Comparison of ENCODE assay signal across 8 cellular contexts in genomic region chr1:64268653-64269557, GRCh38.
DNase-seq lines count a peak whose midpoint lies in the region; ATAC-seq and TF ChIP-seq lines count a peak whose summit lies in the region.

No MANE protein-coding gene starts in this region.

- no peaks in the 10 kb centered on the region for H3K9me3 ChIP-seq in PC-3 (ENCODE audit: low read length)
- H3K9me3 ChIP-seq in upper lobe of left lung, result no peaks in the 10 kb centered on the region

- H3K27me3 ChIP-seq in KMS-11 (ENCODE audit: insufficient read depth, low read depth), result no peaks in the 10 kb centered on the region
- no peaks in the 10 kb centered on the region for H3K27me3 ChIP-seq in PC-3 (ENCODE audit: low read length)
- no peaks in the 10 kb centered on the region for H3K27me3 ChIP-seq in upper lobe of left lung

- DNase-seq in AG08396 (ENCODE audit: low spot score) (peak; percentile 54), PC-3 (peak; percentile 87), fibroblast of the conjunctiva (ENCODE audit: low read depth) (peak; percentile 90), osteocyte (ENCODE audit: extremely low spot score, unreplicated experiment) (no peak), upper lobe of left lung (peak; percentile 27 to 67)
- peak; percentile 59 for DNase-seq in activated T-cell treated with anti-CD3 and anti-CD28 coated beads, Interleukin-2, amount 50 U/mL, for 4 hours

- TF ChIP-seq POLR2A in upper lobe of left lung (IDR thresholded peaks at IDR 0.05), result no peak

- H3K36me3 Mint-ChIP-seq in activated T-cell treated with anti-CD3 and anti-CD28 coated beads, Interleukin-2, amount 50 U/mL, for 4 hours (ENCODE audit: insufficient read depth), result no peaks in the 10 kb centered on the region
- no peaks in the 10 kb centered on the region for H3K36me3 Mint-ChIP-seq in osteocyte (ENCODE audit: unreplicated experiment)

- H3K4me3 ChIP-seq in KMS-11 (IDR thresholded peaks at IDR 0.05; ENCODE audit: insufficient read depth, low read depth, low read length) (no peak overlapping the region), PC-3 (ENCODE audit: low read length) (peak overlapping the region; percentile 66), upper lobe of left lung (peak overlapping the region in 1 of 4 donors; percentile 17)

- ATAC-seq in GM18907 (IDR thresholded peaks at IDR 0.05; ENCODE audit: unreplicated experiment), result peak; percentile 70
- ATAC-seq in PC-3, result peak; percentile 97
- no peak for ATAC-seq in activated T-cell treated with anti-CD3 and anti-CD28 coated beads, Interleukin-2, amount 50 U/mL, for 4 hours
- peak; percentile 67 to 91 for ATAC-seq in upper lobe of left lung (ENCODE audit: low FRiP score in 2 of 2)

- peaks cover 12% of the 10 kb centered on the region for H3K27me3 Mint-ChIP-seq in activated T-cell treated with anti-CD3 and anti-CD28 coated beads, Interleukin-2, amount 50 U/mL, for 4 hours (ENCODE audit: low read depth)
- H3K27me3 Mint-ChIP-seq in osteocyte (ENCODE audit: unreplicated experiment), result peaks cover 25% of the 10 kb centered on the region

- no peaks in the 10 kb centered on the region for H3K4me1 Mint-ChIP-seq in activated T-cell treated with anti-CD3 and anti-CD28 coated beads, Interleukin-2, amount 50 U/mL, for 4 hours (ENCODE audit: low read depth)
- no peaks in the 10 kb centered on the region for H3K4me1 Mint-ChIP-seq in osteocyte (ENCODE audit: unreplicated experiment)

- H3K27ac ChIP-seq in KMS-11, result no peak overlapping the region
- H3K27ac ChIP-seq in PC-3 (ENCODE audit: low read length), result peak overlapping the region; percentile 3; the same call in 1 of the 2 replicates
- H3K27ac ChIP-seq in upper lobe of left lung, result no peak overlapping the region

- no peak overlapping the region for H3K9ac ChIP-seq in KMS-11
- H3K9ac ChIP-seq in PC-3 (ENCODE audit: low read length), result peak overlapping the region; percentile 45; the same call in 1 of the 2 replicates

- 54 to 55% methylated on average over 23 of the region's 23 CpGs for WGBS in upper lobe of left lung, 2 donors

- H3K9me3 Mint-ChIP-seq in activated T-cell treated with anti-CD3 and anti-CD28 coated beads, Interleukin-2, amount 50 U/mL, for 4 hours, result no peaks in the 10 kb centered on the region
- no peaks in the 10 kb centered on the region for H3K9me3 Mint-ChIP-seq in osteocyte (ENCODE audit: unreplicated experiment)

- H3K4me1 ChIP-seq in KMS-11 (ENCODE audit: low read depth, poor library complexity, severe bottlenecking), result no peaks in the 10 kb centered on the region
- peaks cover 7% of the 10 kb centered on the region; the same call in 1 of the 2 replicates for H3K4me1 ChIP-seq in PC-3 (ENCODE audit: insufficient read depth, low read length)
- peaks cover 0 to 7% (median 5%) of the 10 kb centered on the region in 4 donors for H3K4me1 ChIP-seq in upper lobe of left lung

- H3K27ac Mint-ChIP-seq in osteocyte (ENCODE audit: unreplicated experiment), result no peak overlapping the region

- H3F3A ChIP-seq in PC-3 (ENCODE audit: low read length, unreplicated experiment), result no peaks in the 10 kb centered on the region

- H4K20me1 ChIP-seq in KMS-11 (ENCODE audit: insufficient read depth) (no peaks in the 10 kb centered on the region), PC-3 (ENCODE audit: low read length) (no peaks in the 10 kb centered on the region)

- no peaks in the 10 kb centered on the region for H3K36me3 ChIP-seq in KMS-11 (ENCODE audit: insufficient read depth)
- no peaks in the 10 kb centered on the region for H3K36me3 ChIP-seq in PC-3 (ENCODE audit: low read depth, low read length)
- H3K36me3 ChIP-seq in upper lobe of left lung, result no peaks in the 10 kb centered on the region

- TF ChIP-seq CTCF in KMS-11 (conservative IDR thresholded peaks at IDR 0.05; ENCODE audit: low read depth, low read length) (peak; percentile 80), PC-3 (conservative IDR thresholded peaks at IDR 0.05; ENCODE audit: low read depth, low read length) (peak; percentile 70), osteocyte (IDR thresholded peaks at IDR 0.05) (peak; percentile 88), upper lobe of left lung (IDR thresholded peaks at IDR 0.05) (peak; percentile 42 to 77 (median 70))

- no peak overlapping the region for H2AFZ ChIP-seq in KMS-11 (ENCODE audit: low read depth)
- peak overlapping the region; percentile 93 for H2AFZ ChIP-seq in PC-3 (ENCODE audit: low read length)

- H3K79me2 ChIP-seq in KMS-11 (ENCODE audit: insufficient read depth, low read depth) (no peaks in the 10 kb centered on the region), PC-3 (ENCODE audit: low read length) (no peaks in the 10 kb centered on the region)

- no peaks in the 10 kb centered on the region for H3K9me2 ChIP-seq in PC-3 (replicated peaks; ENCODE audit: low read length)

- no peak overlapping the region for H3K4me3 Mint-ChIP-seq in activated T-cell treated with anti-CD3 and anti-CD28 coated beads, Interleukin-2, amount 50 U/mL, for 4 hours
- H3K4me3 Mint-ChIP-seq in osteocyte (ENCODE audit: unreplicated experiment), result no peak overlapping the region

- TF ChIP-seq EP300 in upper lobe of left lung (IDR thresholded peaks at IDR 0.05), result no peak

- CTCF ChIA-PET in PC-3 (lab: Charles Lee), result interaction anchor here (0.6 to 1.4 kb wide), 8 partner anchors 18 to 1190 kb away, joined by 3 to 10 read pairs (median 3); no protein-coding TSS in a partner anchor

- POLR2A ChIA-PET in PC-3 (lab: Charles Lee; ENCODE audit: unreplicated experiment), result no interaction called here

- H3K4me2 ChIP-seq in KMS-11, result no peak overlapping the region
- peak overlapping the region; percentile 90 for H3K4me2 ChIP-seq in PC-3 (ENCODE audit: low read length)

- intact Hi-C loops in PC-3 (cut with micrococcal nuclease), result loop anchor here (1.0 to 5.0 kb wide), 8 partner anchors 74 to 555 kb away; partner anchors contain the start of gene CACHD1

- BruUV-seq in PC-3 (replicated peaks; lab: Mats Ljungman, UMichigan), result no TSS peak

Comparison
In these comparisons a context has a peak if more than half of its experiments do, and no peak if none do; other contexts are left out.
1. ATAC-seq: peak in GM18907 (single experiment), PC-3 (single experiment) and upper lobe of left lung (2 of 2); none in activated T-cell treated with anti-CD3 and anti-CD28 coated beads, Interleukin-2, amount 50 U/mL, for 4 hours (0 of 2).
2. Peak in every context shown above with its lines, with median percentiles within 50 percentile points of each other: CTCF ChIP-seq.